In genomic region chr14:39113685-39114072, GRCh38 we compare ENCODE assay signal across 8 cellular contexts. TPM values are rescaled to one million over a fixed set of nuclear protein-coding genes. Genes with fewer than 3 reads are reported as not detected.
DNase-seq lines count a peak whose midpoint lies in the region; ATAC-seq and TF ChIP-seq lines count a peak whose summit lies in the region.

No MANE protein-coding gene starts in this region.

- no peak for TF ChIP-seq POLR2A in heart left ventricle (IDR thresholded peaks at IDR 0.05)
- TF ChIP-seq POLR2A in body of pancreas (IDR thresholded peaks at IDR 0.05) = no peak
- TF ChIP-seq POLR2A in vagina (IDR thresholded peaks at IDR 0.05) = no peak

- TF ChIP-seq CTCF in heart left ventricle (IDR thresholded peaks at IDR 0.05) = no peak
- no peak for TF ChIP-seq CTCF in body of pancreas (IDR thresholded peaks at IDR 0.05)
- no peak for TF ChIP-seq CTCF in vagina (IDR thresholded peaks at IDR 0.05)
- TF ChIP-seq CTCF in GM13976 (IDR thresholded peaks at IDR 0.05; ENCODE audit: borderline replicate concordance, control extremely low read depth, extremely low read depth, insufficient read depth, missing control alignments) = no peak

- no peak overlapping the region for H2BK5ac ChIP-seq in mesenchymal stem cell (ENCODE audit: low read depth, low read length, poor library complexity, severe bottlenecking)

- 76 to 80% (median 79%) methylated on average over 3 of the region's 3 CpGs for WGBS in heart left ventricle, 4 donors
- 62 to 74% methylated on average over 3 of the region's 3 CpGs for WGBS in body of pancreas, 2 donors
- no CpG with 5 or more reads among the region's 3 CpGs for WGBS in mesenchymal stem cell

- peaks cover 8% of the 10 kb centered on the region for H3K79me1 ChIP-seq in mesenchymal stem cell (replicated peaks; ENCODE audit: low read length, poor library complexity, severe bottlenecking)

- H3K4me1 ChIP-seq in heart left ventricle = peaks cover 0 to 13% (median 10%) of the 10 kb centered on the region in 12 donors
- peaks cover 19% of the 10 kb centered on the region for H3K4me1 ChIP-seq in body of pancreas
- no peaks in the 10 kb centered on the region for H3K4me1 ChIP-seq in mesenchymal stem cell (ENCODE audit: control insufficient read depth, insufficient read depth, low read depth, low read length)
- peaks cover 24% of the 10 kb centered on the region for H3K4me1 ChIP-seq in vagina

- H2AK5ac ChIP-seq in mesenchymal stem cell (ENCODE audit: low read length, severe bottlenecking) = no peak overlapping the region

- H3K18ac ChIP-seq in mesenchymal stem cell (ENCODE audit: low read depth in 1 of 2, low read length in 2 of 2) = no peak overlapping the region

- intact Hi-C loops in heart left ventricle (cut with DNase I) (loop anchor here in 5 of 10 donors (1.0 to 10.0 kb wide), 6 partner anchors 10 to 254 kb away; partner anchors contain the start of genes SEC23A (in 2 of the 5) and TRAPPC6B (in 1 of the 5)), cardiac septum (cut with DNase I) (no loop called here), body of pancreas (cut with DNase I) (loop anchor here (10.0 kb wide), 1 partner anchor 51 kb away; no protein-coding TSS in a partner anchor), vagina (cut with DNase I) (no loop called here)

- H3K27ac ChIP-seq in heart left ventricle (peak overlapping the region; percentile 29 to 84 (median 76)), body of pancreas (peak overlapping the region in 3 of 4 donors; percentile 67 to 77 (median 70)), mesenchymal stem cell (ENCODE audit: low read length, poor library complexity, severe bottlenecking) (peak overlapping the region; percentile 51), vagina (peak overlapping the region; percentile 84)

- H4K91ac ChIP-seq in mesenchymal stem cell (ENCODE audit: low read length) = no peak overlapping the region

- peak overlapping the region; percentile 92 for H3K4me2 ChIP-seq in mesenchymal stem cell (ENCODE audit: low read length, poor library complexity, severe bottlenecking)

- in situ Hi-C loops in GM13976 (cut with MboI; ENCODE audit: low sequenced_read_pairs, unreplicated experiment) = loop anchor here (10.0 kb wide), 1 partner anchor 331 kb away; no protein-coding TSS in a partner anchor

- H3K36me3 ChIP-seq in heart left ventricle = peaks cover 0 to 17% (median 10%) of the 10 kb centered on the region in 9 donors
- H3K36me3 ChIP-seq in body of pancreas (replicated peaks in 1 of 2; ENCODE audit: insufficient read depth in 1 of 2, low read depth in 2 of 2) = peaks cover 0 to 4% of the 10 kb centered on the region in 2 donors
- H3K36me3 ChIP-seq in mesenchymal stem cell (ENCODE audit: control insufficient read depth in 1 of 2, insufficient read depth in 2 of 2, low read depth in 1 of 2, low read length in 2 of 2) = peaks cover 0 to 12% of the 10 kb centered on the region in 2 experiments
- peaks cover 0 to 8% of the 10 kb centered on the region in 2 donors for H3K36me3 ChIP-seq in vagina

- H3K4me3 ChIP-seq in heart left ventricle (peak overlapping the region; percentile 47 to 92 (median 78)), body of pancreas (peak overlapping the region in 1 of 2 donors; percentile 70), mesenchymal stem cell (ENCODE audit: insufficient read depth in 1 of 2, low read depth in 1 of 2, low read length in 2 of 2) (peak overlapping the region in 1 of 2 experiments; percentile 97), vagina (peak overlapping the region; percentile 76 to 85)

- H3K9ac ChIP-seq in mesenchymal stem cell (ENCODE audit: low read length) = peak overlapping the region; percentile 93

- no peak overlapping the region for H2AFZ ChIP-seq in mesenchymal stem cell (ENCODE audit: low read depth, low read length)

- H2BK120ac ChIP-seq in mesenchymal stem cell (ENCODE audit: low read depth, low read length) = no peak overlapping the region

- DNase-seq in heart left ventricle = no peak
- no peak for DNase-seq in cardiac septum (ENCODE audit: low spot score)
- no peak for DNase-seq in body of pancreas
- no peak for DNase-seq in mesenchymal stem cell
- DNase-seq in vagina (ENCODE audit: extremely low spot score in 2 of 2) = no peak
- DNase-seq in DMS114 treated with DMSO at 0.1 percent for 48 hours (lab: John Stamatoyannopoulos, UW; ENCODE audit: unreplicated experiment) = no peak
- no peak for DNase-seq in GM13976 (ENCODE audit: low spot score)

- H4K8ac ChIP-seq in mesenchymal stem cell (ENCODE audit: low read length) = peak overlapping the region; percentile 51

- H3K14ac ChIP-seq in mesenchymal stem cell (ENCODE audit: low read length in 2 of 2) = no peak overlapping the region

- no peak for ATAC-seq in heart left ventricle
- ATAC-seq in body of pancreas = no peak
- no peak for ATAC-seq in activated CD4-positive, CD25-positive, alpha-beta regulatory T cell treated with anti-CD3 and anti-CD28 coated beads, Interleukin-2, amount 50 U/mL, for 24 hours

- H3K27me3 ChIP-seq in heart left ventricle (no peaks in the 10 kb centered on the region), body of pancreas (no peaks in the 10 kb centered on the region), mesenchymal stem cell (ENCODE audit: control insufficient read depth in 1 of 2, insufficient read depth in 1 of 2, low read length in 2 of 2) (no peaks in the 10 kb centered on the region), vagina (no peaks in the 10 kb centered on the region)

- H3K9me3 ChIP-seq in heart left ventricle (no peaks in the 10 kb centered on the region), body of pancreas (no peaks in the 10 kb centered on the region), mesenchymal stem cell (ENCODE audit: control insufficient read depth, low read length) (no peaks in the 10 kb centered on the region), vagina (no peaks in the 10 kb centered on the region)

- H2BK12ac ChIP-seq in mesenchymal stem cell (ENCODE audit: low read length in 2 of 2) = no peak overlapping the region

- no peak overlapping the region for H3K23ac ChIP-seq in mesenchymal stem cell (ENCODE audit: low read length in 2 of 2)

- H3K4ac ChIP-seq in mesenchymal stem cell (ENCODE audit: low read depth in 1 of 2, low read length in 2 of 2) = no peak overlapping the region

- H2BK15ac ChIP-seq in mesenchymal stem cell (ENCODE audit: low read depth, poor library complexity, severe bottlenecking) = no peak overlapping the region

RNA-seq across cellular contexts. Expression of gene GEMIN2, which starts 0.4 kb away (rescaled TPM):
- total RNA-seq in heart left ventricle = 10 to 100 TPM in 2 of 9 donors, 1 to 10 TPM in 7; 6.3 to 17.8 (median 7.4) TPM
- 10 to 100 TPM in 1 of 2 donors, 1 to 10 TPM in 1; 3.8 to 18.2 TPM for polyA plus RNA-seq in heart left ventricle
- total RNA-seq in cardiac septum = 7.4 TPM
- total RNA-seq in body of pancreas = 10 to 100 TPM in 1 of 2 donors, 1 to 10 TPM in 1; 2.3 to 11.4 TPM
- 4.4 TPM for polyA plus RNA-seq in mesenchymal stem cell (2013, experiment 1 of 2)
- polyA plus RNA-seq in mesenchymal stem cell (2013, experiment 2 of 2) = 4.8 TPM
- 25.5 TPM for total RNA-seq in vagina

RNA-seq across cellular contexts. Expression of gene SEC23A, which starts 10.6 kb away (rescaled TPM):
- 100 to 1,000 TPM in 3 of 9 donors, 10 to 100 TPM in 6; 68.1 to 116 (median 89.3) TPM for total RNA-seq in heart left ventricle
- polyA plus RNA-seq in heart left ventricle = 10 to 100 TPM; 14.1 to 81.0 TPM
- total RNA-seq in cardiac septum = 90.9 TPM
- 10 to 100 TPM; 33.2 to 62.3 TPM for total RNA-seq in body of pancreas
- polyA plus RNA-seq in mesenchymal stem cell (2013, experiment 1 of 2) = 147 TPM
- polyA plus RNA-seq in mesenchymal stem cell (2013, experiment 2 of 2) = 143 TPM
- total RNA-seq in vagina = 54.8 TPM

RNA-seq across cellular contexts. Expression of gene TRAPPC6B, which starts 56.5 kb away (rescaled TPM):
- total RNA-seq in heart left ventricle (10 to 100 TPM; 15.6 to 29.0 (median 23.7) TPM), cardiac septum (24.0 TPM), body of pancreas (10 to 100 TPM; 12.5 to 16.5 TPM), vagina (12.5 TPM)
- polyA plus RNA-seq in heart left ventricle = 10 to 100 TPM in 1 of 2 donors, 1 to 10 TPM in 1; 8.0 to 20.4 TPM
- 20.0 TPM for polyA plus RNA-seq in mesenchymal stem cell (2013, experiment 1 of 2)
- polyA plus RNA-seq in mesenchymal stem cell (2013, experiment 2 of 2) = 21.7 TPM
